Comparison of ENCODE assay signal across 13 cellular contexts in genomic region chr1:180909005-180909414, GRCh38. TPM values are rescaled to one million over a fixed set of nuclear protein-coding genes. Genes with fewer than 3 reads are reported as not detected.
DNase-seq lines count a peak whose midpoint lies in the region; ATAC-seq, FAIRE-seq and TF ChIP-seq lines count a peak whose summit lies in the region.
"Had no signal": no experiment of that assay in that cellular context is flagged by ENCODE, and none has a peak within 500 bp of the region (broad histone marks: within the 10 kb centered on the region; RNA-seq: fewer than 3 reads in every experiment).

No MANE protein-coding gene starts in this region.

- ATAC-seq in GM18858 (IDR thresholded peaks at IDR 0.05; ENCODE audit: unreplicated experiment): peak; percentile 37
- ATAC-seq in GM21390 (IDR thresholded peaks at IDR 0.05; ENCODE audit: unreplicated experiment): peak; percentile 43
- peak; percentile 25 for ATAC-seq in HG03060 (IDR thresholded peaks at IDR 0.05; ENCODE audit: low read depth, unreplicated experiment)
- ATAC-seq in HG03521 (IDR thresholded peaks at IDR 0.05; ENCODE audit: unreplicated experiment): no peak
- ATAC-seq: gastrocnemius medialis had no signal

- no peak overlapping the region for H3K4me3 ChIP-seq in kidney (ENCODE audit: low read length in 2 of 2)
- H3K4me3 ChIP-seq: gastrocnemius medialis had no signal

- H3K27ac Mint-ChIP-seq in nephron progenitor cell: no peak overlapping the region
- H3K27ac Mint-ChIP-seq: activated naive CD8-positive, alpha-beta T cell treated with anti-CD3 and anti-CD28 coated beads, Interleukin-2, amount 10 ng/mL, durations not matched to agents 7 days and 5 days had no signal

- no peak overlapping the region for H3K9ac ChIP-seq in kidney (ENCODE audit: low read length in 2 of 2)

- peaks cover 0 to 12% of the 10 kb centered on the region in 2 donors for H3K4me1 ChIP-seq in kidney (ENCODE audit: control insufficient read depth in 1 of 2, insufficient read depth in 1 of 2, low read depth in 1 of 2, low read length in 2 of 2)

- FAIRE-seq in kidney (lab: Jason Lieb, UNC): no peak

- peaks cover 3% of the 10 kb centered on the region for H3K9me3 Mint-ChIP-seq in nephron progenitor cell

- H3K36me3 Mint-ChIP-seq in nephron progenitor cell (ENCODE audit: low read depth): no peaks in the 10 kb centered on the region

- peaks cover 30% of the 10 kb centered on the region for H3K4me1 Mint-ChIP-seq in nephron progenitor cell

- TF ChIP-seq CTCF in kidney (IDR thresholded peaks at IDR 0.05; ENCODE audit: borderline replicate concordance, extremely low read depth, insufficient read depth): no peak
- TF ChIP-seq CTCF in nephron progenitor cell (IDR thresholded peaks at IDR 0.05): no peak

- intact Hi-C loops in kidney (cut with DNase I): no loop called here

- no peak for DNase-seq in kidney
- DNase-seq in nephron progenitor cell: no peak
- no peak for DNase-seq in SIG-M5 treated with dmso at 0.1 percent for 504 hours (lab: John Stamatoyannopoulos, UW; ENCODE audit: unreplicated experiment)
- DNase-seq in activated CD4-positive, alpha-beta T cell treated with anti-CD3 and anti-CD28 coated beads for 48 hours: no peak
- DNase-seq: activated CD4-positive, alpha-beta T cell treated with anti-CD3 and anti-CD28 coated beads, Interleukin-2, amount 50 U/mL, for 1 hour; activated naive CD8-positive, alpha-beta T cell treated with anti-CD3 and anti-CD28 coated beads, Interleukin-2, amount 10 ng/mL, durations not matched to agents 7 days and 5 days; gastrocnemius medialis; MV-4-11; NCI-H526 treated with DMSO at 0.1 percent for 48 hours had no signal

- peak overlapping the region; percentile 52 to 56 for H3K27ac ChIP-seq in kidney (ENCODE audit: low read depth in 2 of 2, low read length in 2 of 2)
- H3K27ac ChIP-seq: gastrocnemius medialis had no signal

- no peaks in the 10 kb centered on the region for H3K36me3 ChIP-seq in kidney (ENCODE audit: control insufficient read depth in 1 of 2, insufficient read depth in 2 of 2, low read length in 2 of 2)
- H3K36me3 ChIP-seq: gastrocnemius medialis had no signal

- H3K4me3 Mint-ChIP-seq in nephron progenitor cell: no peak overlapping the region
- H3K4me3 Mint-ChIP-seq: activated naive CD8-positive, alpha-beta T cell treated with anti-CD3 and anti-CD28 coated beads, Interleukin-2, amount 10 ng/mL, durations not matched to agents 7 days and 5 days had no signal

- H3K27me3 Mint-ChIP-seq in nephron progenitor cell (ENCODE audit: low read depth, poor library complexity): peaks cover 28% of the 10 kb centered on the region

- no peaks in the 10 kb centered on the region for H3K9me3 ChIP-seq in kidney (ENCODE audit: control insufficient read depth in 1 of 2, low read length in 2 of 2)
- H3K9me3 ChIP-seq: gastrocnemius medialis had no signal

RNA-seq across cellular contexts. Expression of gene KIAA1614, which starts 3.7 kb away (rescaled TPM):
- total RNA-seq in kidney: 12.3 TPM
- polyA plus RNA-seq in kidney (ENCODE audit: insufficient read depth, low read depth, low replicate concordance): 5.4 TPM
